27 cellular contexts compared by ENCODE assay signal in the genomic region with DNA sequence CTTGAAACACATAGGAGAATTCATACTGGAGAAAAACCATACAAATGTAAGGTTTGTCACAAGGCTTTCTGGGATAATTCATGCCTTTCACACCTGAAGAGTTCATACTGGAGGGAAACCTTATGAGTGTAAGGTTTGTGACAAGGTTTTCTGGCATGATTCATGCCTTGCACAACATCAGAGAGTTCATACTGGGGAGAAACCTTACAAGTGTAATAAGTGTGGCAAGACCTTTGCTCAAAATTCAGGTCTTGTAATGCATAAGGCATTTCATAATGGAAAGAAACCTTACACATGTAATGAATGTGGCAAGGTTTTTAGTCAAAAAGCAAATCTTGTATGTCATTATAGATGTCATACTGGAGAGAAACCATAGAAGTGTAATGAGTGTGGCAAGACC. TPM values are rescaled to one million over a fixed set of nuclear protein-coding genes. Genes with fewer than 3 reads are reported as not detected.
"Had no signal": no experiment of that assay in that cellular context is flagged by ENCODE, and none has a peak within 500 bp of the region (broad histone marks: within the 10 kb centered on the region; RNA-seq: fewer than 3 reads in every experiment).

No MANE protein-coding gene starts in this region.

- H3K9me3 ChIP-seq: colonic mucosa, mucosa of descending colon, suprapubic skin, thyroid gland, upper lobe of left lung had no signal

- H3K4me1 ChIP-seq: colonic mucosa, parathyroid adenoma, right atrium auricular region, thyroid gland, upper lobe of left lung had no signal

- H3K27ac ChIP-seq: colonic mucosa, neural progenitor cell, parathyroid adenoma, right atrium auricular region, suprapubic skin, thyroid gland, upper lobe of left lung had no signal

- H3K79me2 ChIP-seq: parathyroid adenoma had no signal

- ATAC-seq: left lobe of liver; mucosa of descending colon; natural killer cell treated with Interleukin-12 subunit alpha and Interleukin-12 subunit beta and Interleukin-15 and Interleukin-18, amount 100 ng/mL, for 72 hours; sciatic nerve; stimulated activated naive CD8-positive, alpha-beta T cell treated with anti-CD3 and anti-CD28 coated beads, Interleukin-15, amount 100 ng/mL, for 72 hours had no signal

- H3K4me2 ChIP-seq: neural progenitor cell, smooth muscle cell had no signal

- H3K9ac ChIP-seq: neural progenitor cell, parathyroid adenoma had no signal

- H3K27me3 ChIP-seq: colonic mucosa, right atrium auricular region, suprapubic skin, thyroid gland, upper lobe of left lung had no signal

- H3K4me3 ChIP-seq: colonic mucosa, lung, mucosa of descending colon, neural progenitor cell, right atrium auricular region, smooth muscle cell, suprapubic skin, thyroid gland, upper lobe of left lung had no signal

- DNase-seq: colonic mucosa; dermis blood vessel endothelial cell; effector memory CD4-positive, alpha-beta T cell; hypothalamus; immature natural killer cell; kidney; mesenchymal stem cell; mucosa of descending colon; naive B cell; stimulated activated CD4-positive, alpha-beta T cell treated with anti-CD3 and anti-CD28 coated beads, Interleukin-12 subunit alpha, Interleukin-12 subunit beta, amount 100 ng/mL, for 4 hours; stimulated activated CD4-positive, alpha-beta T cell treated with anti-CD3 and anti-CD28 coated beads, Interleukin-1b, Interleukin-23, amount 100 ng/mL, for 48 hours; stimulated activated CD4-positive, alpha-beta T cell treated with anti-CD3 and anti-CD28 coated beads, Interleukin-4, amount 100 ng/mL, for 1 hour; stimulated activated CD8-positive, alpha-beta memory T cell treated with anti-CD3 and anti-CD28 coated beads, Interleukin-4, amount 100 ng/mL, for 48 hours; stimulated activated naive CD4-positive, alpha-beta T cell; stimulated activated naive CD8-positive, alpha-beta T cell treated with anti-CD3 and anti-CD28 coated beads, Interleukin-15, amount 100 ng/mL, for 72 hours; thyroid gland had no signal

- H3K36me3 ChIP-seq: colonic mucosa, neural progenitor cell, right atrium auricular region, suprapubic skin, thyroid gland, upper lobe of left lung had no signal

- H2AFZ ChIP-seq: neural progenitor cell, parathyroid adenoma had no signal

RNA-seq across cellular contexts. Expression of a gene that starts 58.8 kb away (rescaled TPM):
- total RNA-seq: endothelial cell of umbilical vein had no signal
- polyA plus RNA-seq: endothelial cell of umbilical vein, immature natural killer cell had no signal
